In the genomic region with DNA sequence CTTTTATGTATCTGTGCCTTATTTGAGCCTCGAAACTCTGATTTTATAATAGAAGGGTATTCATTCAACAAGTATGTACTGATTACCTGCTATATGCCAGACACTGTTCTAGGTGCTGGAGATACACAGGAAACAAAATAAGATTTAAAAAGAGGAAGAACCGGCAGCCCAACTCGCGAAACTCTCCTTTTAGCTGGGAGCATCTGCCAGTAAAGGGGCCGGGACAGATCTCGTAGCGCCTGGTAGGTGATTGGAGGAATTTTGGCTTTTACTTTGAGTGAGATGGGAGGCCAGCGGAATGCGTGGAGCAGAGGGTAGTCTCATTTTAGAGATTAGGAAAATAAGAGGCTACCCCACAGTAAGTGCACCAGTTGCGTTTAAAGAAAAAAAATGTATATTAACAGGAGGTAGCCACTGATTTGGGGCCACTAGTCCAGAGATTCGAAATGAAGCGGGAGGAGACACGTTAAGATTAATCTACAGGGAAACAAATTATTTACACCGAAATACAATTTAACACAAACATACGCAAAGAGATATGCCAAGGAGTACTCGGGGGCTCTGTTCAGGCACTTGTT, we compare ENCODE assay signal across 8 cellular contexts. TPM values are rescaled to one million over a fixed set of nuclear protein-coding genes. Genes with fewer than 3 reads are reported as not detected.
A peak's percentile ranks its signal among the peaks of the same experiment; 100 is the strongest.
DNase-seq lines count a peak whose midpoint lies in the region; ATAC-seq, FAIRE-seq and TF ChIP-seq lines count a peak whose summit lies in the region.

No MANE protein-coding gene starts in this region.

- ATAC-seq in GM19328 (IDR thresholded peaks at IDR 0.05; ENCODE audit: unreplicated experiment) (peak; percentile 23), HG03432 (IDR thresholded peaks at IDR 0.05; ENCODE audit: unreplicated experiment) (peak; percentile 40), body of pancreas (peak; percentile 30)

- H3K4me3 Mint-ChIP-seq in Calu3 (ENCODE audit: low read depth, unreplicated experiment): peak overlapping the region; percentile 93

- intact Hi-C loops in Calu3 (cut with micrococcal nuclease; ENCODE audit: unreplicated experiment): no loop called here
- intact Hi-C loops in body of pancreas (cut with DNase I): no loop called here

- H3K4me3 ChIP-seq in body of pancreas (peak overlapping the region; percentile 24 to 95), iPS DF 6.9 (ENCODE audit: low read length) (peak overlapping the region; percentile 92; the same call in 1 of the 2 replicates), rectal smooth muscle tissue (ENCODE audit: low read length) (peak overlapping the region; percentile 96)

- DNase-seq in Calu3 (peak; percentile 8), SHP77 (lab: John Stamatoyannopoulos, UW) (peak; percentile 4 to 39), body of pancreas (peak in 3 of 4 donors; percentile 30 to 31 (median 30)), iPS DF 6.9 (ENCODE audit: low read depth, low spot score) (no peak), GM12892 (ENCODE audit: insufficient read length) (no peak)

- H3K9me3 Mint-ChIP-seq in Calu3 (ENCODE audit: low read depth, unreplicated experiment): no peaks in the 10 kb centered on the region

- peak overlapping the region; percentile 93 for H3K27ac Mint-ChIP-seq in Calu3 (ENCODE audit: unreplicated experiment)

- H3K9ac ChIP-seq in rectal smooth muscle tissue (ENCODE audit: low read length): peak overlapping the region; percentile 19

- no peaks in the 10 kb centered on the region for H3K9me3 ChIP-seq in body of pancreas
- H3K9me3 ChIP-seq in iPS DF 6.9 (ENCODE audit: control insufficient read depth, insufficient read depth, low read length): no peaks in the 10 kb centered on the region

- peaks cover 22% of the 10 kb centered on the region for H3K36me3 Mint-ChIP-seq in Calu3 (ENCODE audit: insufficient read depth, unreplicated experiment)

- peaks cover 26% of the 10 kb centered on the region for H3K27me3 Mint-ChIP-seq in Calu3 (ENCODE audit: unreplicated experiment)

- H3K36me3 ChIP-seq in body of pancreas (replicated peaks in 1 of 2; ENCODE audit: insufficient read depth in 1 of 2, low read depth in 2 of 2): no peaks in the 10 kb centered on the region
- H3K36me3 ChIP-seq in iPS DF 6.9 (ENCODE audit: control insufficient read depth, insufficient read depth, low read length): no peaks in the 10 kb centered on the region
- no peaks in the 10 kb centered on the region for H3K36me3 ChIP-seq in rectal smooth muscle tissue (ENCODE audit: control insufficient read depth, insufficient read depth, low read length)

- H3K27me3 ChIP-seq in body of pancreas (no peaks in the 10 kb centered on the region), iPS DF 6.9 (ENCODE audit: control insufficient read depth, insufficient read depth, low read length) (no peaks in the 10 kb centered on the region), rectal smooth muscle tissue (ENCODE audit: control insufficient read depth, insufficient read depth, low read length) (no peaks in the 10 kb centered on the region)

- peak overlapping the region; percentile 30 to 98 (median 88) for H3K27ac ChIP-seq in body of pancreas
- H3K27ac ChIP-seq in iPS DF 6.9 (ENCODE audit: low read length): no peak overlapping the region
- peak overlapping the region; percentile 88 for H3K27ac ChIP-seq in rectal smooth muscle tissue (ENCODE audit: low read depth, low read length)

- TSS peak; percentile 33 for BruUV-seq in Calu3 (replicated peaks; lab: Mats Ljungman, UMichigan)

- CTCF ChIA-PET in Calu3 (lab: Charles Lee): interaction anchor here (0.8 to 1.4 kb wide), 3 partner anchors 31 to 470 kb away, joined by 3 to 4 read pairs (median 3); no protein-coding TSS in a partner anchor

- FAIRE-seq in GM12892 (lab: Jason Lieb, UNC): no peak

- peaks cover 9% of the 10 kb centered on the region for H3K4me1 Mint-ChIP-seq in Calu3 (ENCODE audit: low read depth, unreplicated experiment)

- WGBS in body of pancreas, 2 donors: 1% methylated on average over 16 of the region's 16 CpGs
- no CpG with 5 or more reads among the region's 16 CpGs for WGBS in iPS DF 6.9 (ENCODE audit: insufficient coverage, insufficient read length)

- no peak for TF ChIP-seq POLR2A in body of pancreas (IDR thresholded peaks at IDR 0.05)
- no peak for TF ChIP-seq POLR2A in GM12892 (IDR thresholded peaks at IDR 0.05; ENCODE audit: low read depth, low read length)

- peaks cover 14% of the 10 kb centered on the region for H3K4me1 ChIP-seq in body of pancreas
- H3K4me1 ChIP-seq in iPS DF 6.9 (ENCODE audit: control insufficient read depth, insufficient read depth, low read length): no peaks in the 10 kb centered on the region
- H3K4me1 ChIP-seq in rectal smooth muscle tissue (ENCODE audit: control insufficient read depth, insufficient read depth, low read length): peaks cover 8% of the 10 kb centered on the region

- no peak for TF ChIP-seq CTCF in Calu3 (IDR thresholded peaks at IDR 0.05; ENCODE audit: unreplicated experiment)
- TF ChIP-seq CTCF in body of pancreas (IDR thresholded peaks at IDR 0.05): no peak

RNA-seq across cellular contexts. Expression of a gene that starts 0.5 kb away (rescaled TPM):
- 46.7 and 48.6 TPM in 2 replicates for total RNA-seq in Calu3 (2022)
- 100 to 1,000 TPM in 1 of 2 donors, 10 to 100 TPM in 1; 99.4 to 129 TPM for total RNA-seq in body of pancreas
- polyA plus RNA-seq in GM12892 (2012; ENCODE audit: missing spikeins): 27.2 TPM

Comparison
In these comparisons a context has a peak if more than half of its experiments do, and no peak if none do; other contexts are left out.
1. DNase-seq: peak in Calu3 (single experiment), SHP77 (2 of 2) and body of pancreas (3 of 4); none in iPS DF 6.9 (single experiment) and GM12892 (single experiment).
2. Peak in every context shown above with its lines, with median percentiles within 50 percentile points of each other: ATAC-seq and H3K4me3 ChIP-seq.